In the genomic region with DNA sequence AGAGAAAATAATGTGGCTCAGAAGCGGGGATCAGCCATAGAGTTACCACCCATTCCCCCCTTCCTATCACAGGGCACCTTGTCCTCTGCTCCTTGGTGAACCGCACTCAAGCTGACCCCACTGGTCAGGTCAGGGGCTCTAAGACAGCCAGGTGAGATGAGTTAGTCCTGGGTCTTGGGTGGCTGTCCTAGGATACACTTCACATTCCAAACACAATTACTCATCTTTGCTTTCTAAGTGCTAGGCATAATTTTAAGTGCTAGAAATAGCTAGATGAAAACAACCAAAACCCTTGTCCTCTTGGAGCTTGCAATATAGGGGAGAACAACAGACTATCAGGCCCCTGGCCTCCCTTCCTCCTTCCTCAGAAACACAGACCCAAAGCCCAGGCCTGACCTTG, we compare ENCODE assay signal across 12 cellular contexts. TPM values are rescaled to one million over a fixed set of nuclear protein-coding genes. Genes with fewer than 3 reads are reported as not detected.
DNase-seq lines count a peak whose midpoint lies in the region; ATAC-seq and TF ChIP-seq lines count a peak whose summit lies in the region.
"Had no signal": no experiment of that assay in that cellular context is flagged by ENCODE, and none has a peak within 500 bp of the region (broad histone marks: within the 10 kb centered on the region; RNA-seq: fewer than 3 reads in every experiment).

No MANE protein-coding gene starts in this region.

- TF ChIP-seq EP300 in SK-N-SH (IDR thresholded peaks at IDR 0.05; ENCODE audit: borderline replicate concordance in 1 of 2, low read depth in 1 of 2, low read length in 1 of 2) (no peak), gastroesophageal sphincter (IDR thresholded peaks at IDR 0.05) (no peak), sigmoid colon (IDR thresholded peaks at IDR 0.05) (no peak)

- H3K9me3 Mint-ChIP-seq in Caco-2 (ENCODE audit: unreplicated experiment): no peaks in the 10 kb centered on the region
- H3K9me3 Mint-ChIP-seq: natural killer cell had no signal

- H3K27ac Mint-ChIP-seq in Caco-2 (ENCODE audit: unreplicated experiment): peak overlapping the region; percentile 46
- H3K27ac Mint-ChIP-seq: natural killer cell had no signal

- H3K27me3 Mint-ChIP-seq in Caco-2 (ENCODE audit: insufficient read depth, unreplicated experiment): no peaks in the 10 kb centered on the region

- H3K36me3 Mint-ChIP-seq in Caco-2 (ENCODE audit: insufficient read depth, unreplicated experiment): peaks cover 45% of the 10 kb centered on the region
- H3K36me3 Mint-ChIP-seq: natural killer cell had no signal

- no peak overlapping the region for H3K4me3 Mint-ChIP-seq in Caco-2 (ENCODE audit: unreplicated experiment)
- H3K4me3 Mint-ChIP-seq: natural killer cell had no signal

- H3K36me3 ChIP-seq in Caco-2 (ENCODE audit: control insufficient read depth, insufficient read depth, low read length) (no peaks in the 10 kb centered on the region; the same call in 1 of the 2 replicates), SK-N-SH (replicated peaks in 1 of 2; ENCODE audit: control insufficient read depth in 1 of 2, insufficient read depth in 2 of 2, low read length in 1 of 2) (peaks cover 9 to 22% of the 10 kb centered on the region in 2 experiments), gastroesophageal sphincter (peaks cover 0 to 37% of the 10 kb centered on the region in 2 donors), sigmoid colon (peaks cover 16 to 29% (median 17%) of the 10 kb centered on the region in 4 donors)

- no peaks in the 10 kb centered on the region for H3K9me2 ChIP-seq in SK-N-SH

- BruUV-seq in Caco-2 (replicated peaks; lab: Mats Ljungman, UMichigan): no TSS peak

- no peaks in the 10 kb centered on the region for H3K9me3 ChIP-seq in Caco-2
- no peaks in the 10 kb centered on the region for H3K9me3 ChIP-seq in SK-N-SH
- no peaks in the 10 kb centered on the region for H3K9me3 ChIP-seq in gastroesophageal sphincter
- no peaks in the 10 kb centered on the region for H3K9me3 ChIP-seq in sigmoid colon

- no peak overlapping the region for H3K9ac ChIP-seq in SK-N-SH

- no peaks in the 10 kb centered on the region for H3K79me2 ChIP-seq in SK-N-SH (ENCODE audit: insufficient read depth)

- 100% methylated on average over 1 of the region's 2 CpGs for WGBS in SK-N-SH (ENCODE audit: low lambda C conversion rate)
- 100% methylated on average over 1 of the region's 2 CpGs for WGBS in gastroesophageal sphincter (ENCODE audit: low coverage in 1 of 2), 2 donors
- WGBS in sigmoid colon, 2 donors: 97 to 99% methylated on average over 2 of the region's 2 CpGs

- POLR2A ChIA-PET in Caco-2 (lab: Charles Lee) (interaction anchor here (0.5 to 2.1 kb wide), 4 partner anchors 8 to 1483 kb away, joined by 3 to 10 read pairs (median 4); a partner anchor contains a TSS), SK-N-SH (lab: Yijun Ruan, JAX) (no interaction called here)

- intact Hi-C loops in Caco-2 (cut with micrococcal nuclease; ENCODE audit: unreplicated experiment): no loop called here
- intact Hi-C loops in sigmoid colon (cut with DNase I): no loop called here

- no peak for TF ChIP-seq RAD21 in SK-N-SH (IDR thresholded peaks at IDR 0.05; ENCODE audit: low read length)

- peak overlapping the region in 1 of 2 experiments; percentile 23; a peak in 1 of 4 replicates for H3K27ac ChIP-seq in SK-N-SH (ENCODE audit: low read depth in 2 of 2, low read length in 1 of 2)
- H3K27ac ChIP-seq in gastroesophageal sphincter: peak overlapping the region; percentile 66 to 74 (median 72)
- peak overlapping the region; percentile 65 to 77 (median 72) for H3K27ac ChIP-seq in sigmoid colon

- H3K4me1 Mint-ChIP-seq in Caco-2 (ENCODE audit: low read depth, unreplicated experiment): peaks cover 19% of the 10 kb centered on the region
- H3K4me1 Mint-ChIP-seq: natural killer cell had no signal

- no peaks in the 10 kb centered on the region for H3F3A ChIP-seq in SK-N-SH (replicated peaks; ENCODE audit: insufficient read depth)

- H3K4me3 ChIP-seq in Caco-2 (ENCODE audit: low read depth, low read length): no peak overlapping the region
- H3K4me3 ChIP-seq in SK-N-SH (ENCODE audit: low read depth in 2 of 2, low read length in 1 of 2): no peak overlapping the region
- no peak overlapping the region for H3K4me3 ChIP-seq in gastroesophageal sphincter
- H3K4me3 ChIP-seq in sigmoid colon: no peak overlapping the region

- no peaks in the 10 kb centered on the region for H3K27me3 ChIP-seq in Caco-2 (replicated peaks; ENCODE audit: control insufficient read depth, insufficient read depth, low read length)
- no peaks in the 10 kb centered on the region for H3K27me3 ChIP-seq in SK-N-SH (ENCODE audit: insufficient read depth)
- H3K27me3 ChIP-seq in gastroesophageal sphincter: no peaks in the 10 kb centered on the region
- no peaks in the 10 kb centered on the region for H3K27me3 ChIP-seq in sigmoid colon

- no peak for DNase-seq in Caco-2
- no peak for DNase-seq in SK-N-SH
- no peak for DNase-seq in sigmoid colon
- DNase-seq in GM20000 (ENCODE audit: low spot score): no peak
- DNase-seq in NCI-H446 treated with DMSO at 0.1 percent for 48 hours (lab: John Stamatoyannopoulos, UW): no peak
- no peak for DNase-seq in stimulated activated CD8-positive, alpha-beta memory T cell treated with anti-CD3 and anti-CD28 coated beads, Interleukin-4, amount 100 ng/mL, for 48 hours
- DNase-seq: COR-L47, natural killer cell, NCI-H2227 treated with DMSO at 0.1 percent for 48 hours had no signal

- ATAC-seq in gastroesophageal sphincter (no peak), GM21825 (IDR thresholded peaks at IDR 0.05; ENCODE audit: unreplicated experiment) (no peak)
- ATAC-seq: activated CD4-positive, CD25-positive, alpha-beta regulatory T cell treated with anti-CD3 and anti-CD28 coated beads, Interleukin-2, amount 50 U/mL, for 24 hours; natural killer cell had no signal

- H3K4me2 ChIP-seq in SK-N-SH: peak overlapping the region; percentile 30; the same call in 1 of the 2 replicates

- H4K20me1 ChIP-seq in SK-N-SH (ENCODE audit: insufficient read depth): no peaks in the 10 kb centered on the region

- no peak for TF ChIP-seq POLR2A in gastroesophageal sphincter (IDR thresholded peaks at IDR 0.05)
- no peak for TF ChIP-seq POLR2A in sigmoid colon (IDR thresholded peaks at IDR 0.05)

- TF ChIP-seq CTCF in Caco-2 (IDR thresholded peaks at IDR 0.05; ENCODE audit: insufficient read depth in 1 of 2, low read depth in 1 of 2, low read length in 1 of 2, severe bottlenecking in 1 of 2, unreplicated experiment in 1 of 2): no peak
- no peak for TF ChIP-seq CTCF in SK-N-SH (IDR thresholded peaks at IDR 0.05)
- TF ChIP-seq CTCF in gastroesophageal sphincter (IDR thresholded peaks at IDR 0.05): no peak
- TF ChIP-seq CTCF in sigmoid colon (IDR thresholded peaks at IDR 0.05): no peak
- TF ChIP-seq CTCF in GM20000 (IDR thresholded peaks at IDR 0.05; ENCODE audit: extremely low read depth, missing control alignments): no peak

- no peak overlapping the region for H2AFZ ChIP-seq in SK-N-SH (ENCODE audit: low read depth)

- H3K4me1 ChIP-seq in Caco-2 (peaks cover 24% of the 10 kb centered on the region), SK-N-SH (ENCODE audit: control insufficient read depth in 1 of 2, insufficient read depth in 2 of 2, low read depth in 1 of 2, low read length in 1 of 2) (peaks cover 8 to 11% of the 10 kb centered on the region in 2 experiments; a peak in 2 of 4 replicates), gastroesophageal sphincter (peaks cover 15 to 28% (median 18%) of the 10 kb centered on the region in 3 donors), sigmoid colon (peaks cover 0 to 24% (median 22%) of the 10 kb centered on the region in 4 donors)

- CTCF ChIA-PET in Caco-2 (lab: Charles Lee): interaction anchor here (0.6 to 0.7 kb wide), 2 partner anchors 114 to 145 kb away, joined by 3 to 5 read pairs; no protein-coding TSS in a partner anchor
- CTCF ChIA-PET in SK-N-SH (lab: Yijun Ruan, JAX): interaction anchor here (0.6 to 8.8 kb wide), 3 partner anchors 11 to 330 kb away, joined by 3 to 55 read pairs (median 11); a partner anchor contains a TSS

TF ChIP-seq in SK-N-SH, 30 proteins besides CTCF, POLR2A, EP300 and RAD21 (continues in another document):
- TF ChIP-seq, protein P1, sequence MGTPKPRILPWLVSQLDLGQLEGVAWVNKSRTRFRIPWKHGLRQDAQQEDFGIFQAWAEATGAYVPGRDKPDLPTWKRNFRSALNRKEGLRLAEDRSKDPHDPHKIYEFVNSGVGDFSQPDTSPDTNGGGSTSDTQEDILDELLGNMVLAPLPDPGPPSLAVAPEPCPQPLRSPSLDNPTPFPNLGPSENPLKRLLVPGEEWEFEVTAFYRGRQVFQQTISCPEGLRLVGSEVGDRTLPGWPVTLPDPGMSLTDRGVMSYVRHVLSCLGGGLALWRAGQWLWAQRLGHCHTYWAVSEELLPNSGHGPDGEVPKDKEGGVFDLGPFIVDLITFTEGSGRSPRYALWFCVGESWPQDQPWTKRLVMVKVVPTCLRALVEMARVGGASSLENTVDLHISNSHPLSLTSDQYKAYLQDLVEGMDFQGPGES (IDR thresholded peaks at IDR 0.05; ENCODE audit: low read depth, low read length): no peak

RNA-seq across cellular contexts. Expression of a gene that starts 7.8 kb away (rescaled TPM):
- total RNA-seq in Caco-2 (2022): 46.3 and 48.4 TPM in 2 replicates
- polyA plus RNA-seq in SK-N-SH (2012; rRNA removed): 21.9 and 23.3 TPM in 2 replicates
- 7.4 and 12.1 TPM in 2 replicates for polyA plus RNA-seq in SK-N-SH (2012; cell fraction: cytosol; rRNA removed)
- 95.0 and 118 TPM in 2 replicates for polyA plus RNA-seq in SK-N-SH (2012; cell fraction: nucleus; rRNA removed)
- total RNA-seq in gastroesophageal sphincter: 10 to 100 TPM; 15.3 to 22.6 (median 18.0) TPM
- total RNA-seq in sigmoid colon: 10 to 100 TPM; 15.7 to 22.8 (median 19.2) TPM
- polyA plus RNA-seq in sigmoid colon: 10 to 100 TPM; 22.4 to 24.6 (median 23.7) TPM

RNA-seq across cellular contexts. Expression of a gene that starts 8.1 kb away (rescaled TPM):
- 15.5 and 19.0 TPM in 2 replicates for total RNA-seq in Caco-2 (2022)
- 17.3 and 19.1 TPM in 2 replicates for polyA plus RNA-seq in SK-N-SH (2012; rRNA removed)
- polyA plus RNA-seq in SK-N-SH (2012; cell fraction: cytosol; rRNA removed): 12.2 and 15.6 TPM in 2 replicates
- polyA plus RNA-seq in SK-N-SH (2012; cell fraction: nucleus; rRNA removed): 35.8 and 36.9 TPM in 2 replicates
- 1 to 10 TPM; 7.0 to 9.9 (median 8.4) TPM for total RNA-seq in gastroesophageal sphincter
- 10 to 100 TPM in 1 of 4 donors, 1 to 10 TPM in 3; 7.1 to 10.5 (median 7.3) TPM for total RNA-seq in sigmoid colon
- 10 to 100 TPM; 11.4 to 12.9 (median 12.0) TPM for polyA plus RNA-seq in sigmoid colon

RNA-seq across cellular contexts. Expression of a gene that starts 21.3 kb away (rescaled TPM):
- 78.2 and 90.6 TPM in 2 replicates for total RNA-seq in Caco-2 (2022)
- polyA plus RNA-seq in SK-N-SH (2012; rRNA removed): 0.19 and 0.25 TPM in 2 replicates
- polyA plus RNA-seq in SK-N-SH (2012; cell fraction: cytosol; rRNA removed): 0.13 and 0.25 TPM in 2 replicates
- polyA plus RNA-seq in SK-N-SH (2012; cell fraction: nucleus; rRNA removed): 0.14 and 0.42 TPM in 2 replicates
- under 1 TPM in 3 of 4 donors, not detected in 1; 0.35 to 0.93 (median 0.40) TPM for total RNA-seq in gastroesophageal sphincter
- under 1 TPM in 1 of 4 donors, not detected in 3; 0.95 TPM for total RNA-seq in sigmoid colon
- 10 to 100 TPM in 2 of 3 donors, 1 to 10 TPM in 1; 4.9 to 15.7 (median 11.4) TPM for polyA plus RNA-seq in sigmoid colon

Comparison
In these comparisons a context has a peak if more than half of its experiments do, and no peak if none do; other contexts are left out.
1. RNA of a gene that starts 21.3 kb away (total RNA-seq): 78.2 to 90.6 TPM in Caco-2; 0.35 to 0.93 TPM in gastroesophageal sphincter and 0.95 TPM in sigmoid colon; every median in the first group is over 10 times any median in the second.